In the genomic region with DNA sequence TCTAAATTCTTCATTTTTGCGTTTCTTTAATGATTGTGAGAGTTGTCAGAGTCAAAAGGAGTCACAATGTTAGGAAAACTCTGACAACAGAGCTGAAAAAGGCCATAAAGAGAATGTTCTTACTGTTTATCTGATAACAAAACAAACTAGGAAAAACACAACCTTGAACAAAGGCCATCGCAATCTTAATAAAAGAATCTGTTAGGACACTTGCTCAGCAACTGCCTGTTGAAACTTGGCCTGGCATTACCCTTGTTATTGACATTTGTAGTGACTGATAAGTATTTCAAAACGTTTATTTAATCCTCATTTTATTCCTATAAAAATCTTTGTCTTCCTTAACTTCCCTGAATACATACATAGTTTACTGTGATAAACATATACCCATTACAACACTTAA, we compare ENCODE assay signal across 1 cellular context.
TF ChIP-seq lines count a peak whose summit lies in the region.

No MANE protein-coding gene starts in this region.

TF ChIP-seq in HepG2, 621 proteins besides CTCF, POLR2A, EP300 and RAD21 (continued from another document and continues in another):
- TF ChIP-seq, protein P1, sequence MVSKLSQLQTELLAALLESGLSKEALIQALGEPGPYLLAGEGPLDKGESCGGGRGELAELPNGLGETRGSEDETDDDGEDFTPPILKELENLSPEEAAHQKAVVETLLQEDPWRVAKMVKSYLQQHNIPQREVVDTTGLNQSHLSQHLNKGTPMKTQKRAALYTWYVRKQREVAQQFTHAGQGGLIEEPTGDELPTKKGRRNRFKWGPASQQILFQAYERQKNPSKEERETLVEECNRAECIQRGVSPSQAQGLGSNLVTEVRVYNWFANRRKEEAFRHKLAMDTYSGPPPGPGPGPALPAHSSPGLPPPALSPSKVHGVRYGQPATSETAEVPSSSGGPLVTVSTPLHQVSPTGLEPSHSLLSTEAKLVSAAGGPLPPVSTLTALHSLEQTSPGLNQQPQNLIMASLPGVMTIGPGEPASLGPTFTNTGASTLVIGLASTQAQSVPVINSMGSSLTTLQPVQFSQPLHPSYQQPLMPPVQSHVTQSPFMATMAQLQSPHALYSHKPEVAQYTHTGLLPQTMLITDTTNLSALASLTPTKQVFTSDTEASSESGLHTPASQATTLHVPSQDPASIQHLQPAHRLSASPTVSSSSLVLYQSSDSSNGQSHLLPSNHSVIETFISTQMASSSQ (IDR thresholded peaks at IDR 0.05; ENCODE audit: low read depth) = no peak
- TF ChIP-seq, protein P1 (CRISPR knock-in tag; IDR thresholded peaks at IDR 0.05; ENCODE audit: borderline replicate concordance) = no peak
- TF ChIP-seq ZNF468 (CRISPR knock-in tag; IDR thresholded peaks at IDR 0.05) (no peak), ZNF709 (CRISPR knock-in tag; IDR thresholded peaks at IDR 0.05) (no peak), TBX3 (IDR thresholded peaks at IDR 0.05; ENCODE audit: borderline replicate concordance) (no peak), ZFY (CRISPR knock-in tag; IDR thresholded peaks at IDR 0.05) (no peak), IKZF4 (CRISPR knock-in tag; IDR thresholded peaks at IDR 0.05; ENCODE audit: borderline replicate concordance, low read depth, not compliant biosample characterization) (no peak), GFI1 (CRISPR knock-in tag; IDR thresholded peaks at IDR 0.05; ENCODE audit: borderline replicate concordance) (no peak), ZSCAN9 (CRISPR knock-in tag; IDR thresholded peaks at IDR 0.05; ENCODE audit: borderline replicate concordance) (no peak), SMYD3 (CRISPR knock-in tag; IDR thresholded peaks at IDR 0.05) (no peak), DPF2 (CRISPR knock-in tag; IDR thresholded peaks at IDR 0.05; ENCODE audit: borderline replicate concordance, low read depth) (0 out of 2 replicates have a peak, but pooled peaks have one; percentile 23), KDM1A (CRISPR knock-in tag; IDR thresholded peaks at IDR 0.05) (no peak), ZNF644 (CRISPR knock-in tag; IDR thresholded peaks at IDR 0.05; ENCODE audit: low read depth) (no peak), PRPF4 (IDR thresholded peaks at IDR 0.05; ENCODE audit: low read depth, low read length, poor library complexity, severe bottlenecking) (no peak), MXD4 (CRISPR knock-in tag; IDR thresholded peaks at IDR 0.05) (no peak), ATF7-NPFF (CRISPR knock-in tag; IDR thresholded peaks at IDR 0.05; ENCODE audit: low read depth) (no peak), PHF20 (CRISPR knock-in tag; IDR thresholded peaks at IDR 0.05) (no peak), ZNF713 (CRISPR knock-in tag; IDR thresholded peaks at IDR 0.05) (no peak), NCOA2 (CRISPR knock-in tag; IDR thresholded peaks at IDR 0.05) (peak; percentile 77), TBX2 (CRISPR knock-in tag; IDR thresholded peaks at IDR 0.05; ENCODE audit: borderline replicate concordance) (no peak), STAG1 (CRISPR knock-in tag; IDR thresholded peaks at IDR 0.05) (no peak), HNRNPLL (IDR thresholded peaks at IDR 0.05; ENCODE audit: low read depth, low read length, poor library complexity, severe bottlenecking) (no peak), KLF13 (CRISPR knock-in tag; IDR thresholded peaks at IDR 0.05) (no peak), ZNF343 (CRISPR knock-in tag; IDR thresholded peaks at IDR 0.05) (no peak), ZNF747 (CRISPR knock-in tag; IDR thresholded peaks at IDR 0.05; ENCODE audit: borderline replicate concordance) (no peak), PHF8 (CRISPR knock-in tag; IDR thresholded peaks at IDR 0.05) (no peak), SALL2 (CRISPR knock-in tag; IDR thresholded peaks at IDR 0.05) (no peak), NONO (IDR thresholded peaks at IDR 0.05) (no peak), NONO (CRISPR knock-in tag; conservative IDR thresholded peaks at IDR 0.05) (no peak), MIER2 (CRISPR knock-in tag; IDR thresholded peaks at IDR 0.05) (no peak), MYC (CRISPR knock-in tag; IDR thresholded peaks at IDR 0.05; ENCODE audit: borderline replicate concordance) (no peak), FOXJ3 (CRISPR knock-in tag; IDR thresholded peaks at IDR 0.05; ENCODE audit: borderline replicate concordance) (peak; percentile 53; the same call in 1 of the 2 replicates), SUZ12 (IDR thresholded peaks at IDR 0.05; ENCODE audit: low read depth, low read length) (no peak), U2AF2 (IDR thresholded peaks at IDR 0.05; ENCODE audit: low read depth, low read length) (no peak), GZF1 (CRISPR knock-in tag; IDR thresholded peaks at IDR 0.05) (no peak), ZNF768 (CRISPR knock-in tag; IDR thresholded peaks at IDR 0.05) (no peak), MTF2 (CRISPR knock-in tag; IDR thresholded peaks at IDR 0.05; ENCODE audit: borderline replicate concordance) (no peak), TOPORS (CRISPR knock-in tag; IDR thresholded peaks at IDR 0.05) (no peak), RBAK (CRISPR knock-in tag; IDR thresholded peaks at IDR 0.05) (no peak)
- TF ChIP-seq, protein P2, sequence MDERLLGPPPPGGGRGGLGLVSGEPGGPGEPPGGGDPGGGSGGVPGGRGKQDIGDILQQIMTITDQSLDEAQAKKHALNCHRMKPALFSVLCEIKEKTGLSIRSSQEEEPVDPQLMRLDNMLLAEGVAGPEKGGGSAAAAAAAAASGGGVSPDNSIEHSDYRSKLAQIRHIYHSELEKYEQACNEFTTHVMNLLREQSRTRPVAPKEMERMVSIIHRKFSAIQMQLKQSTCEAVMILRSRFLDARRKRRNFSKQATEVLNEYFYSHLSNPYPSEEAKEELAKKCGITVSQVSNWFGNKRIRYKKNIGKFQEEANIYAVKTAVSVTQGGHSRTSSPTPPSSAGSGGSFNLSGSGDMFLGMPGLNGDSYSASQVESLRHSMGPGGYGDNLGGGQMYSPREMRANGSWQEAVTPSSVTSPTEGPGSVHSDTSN (CRISPR knock-in tag; IDR thresholded peaks at IDR 0.05) = no peak
- TF ChIP-seq, protein P3, sequence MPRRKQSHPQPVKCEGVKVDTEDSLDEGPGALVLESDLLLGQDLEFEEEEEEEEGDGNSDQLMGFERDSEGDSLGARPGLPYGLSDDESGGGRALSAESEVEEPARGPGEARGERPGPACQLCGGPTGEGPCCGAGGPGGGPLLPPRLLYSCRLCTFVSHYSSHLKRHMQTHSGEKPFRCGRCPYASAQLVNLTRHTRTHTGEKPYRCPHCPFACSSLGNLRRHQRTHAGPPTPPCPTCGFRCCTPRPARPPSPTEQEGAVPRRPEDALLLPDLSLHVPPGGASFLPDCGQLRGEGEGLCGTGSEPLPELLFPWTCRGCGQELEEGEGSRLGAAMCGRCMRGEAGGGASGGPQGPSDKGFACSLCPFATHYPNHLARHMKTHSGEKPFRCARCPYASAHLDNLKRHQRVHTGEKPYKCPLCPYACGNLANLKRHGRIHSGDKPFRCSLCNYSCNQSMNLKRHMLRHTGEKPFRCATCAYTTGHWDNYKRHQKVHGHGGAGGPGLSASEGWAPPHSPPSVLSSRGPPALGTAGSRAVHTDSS (CRISPR knock-in tag; conservative IDR thresholded peaks at IDR 0.05) = no peak
- TF ChIP-seq, protein P4, sequence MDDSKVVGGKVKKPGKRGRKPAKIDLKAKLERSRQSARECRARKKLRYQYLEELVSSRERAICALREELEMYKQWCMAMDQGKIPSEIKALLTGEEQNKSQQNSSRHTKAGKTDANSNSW (CRISPR knock-in tag; IDR thresholded peaks at IDR 0.05; ENCODE audit: borderline replicate concordance) = no peak
- TF ChIP-seq, protein P5, sequence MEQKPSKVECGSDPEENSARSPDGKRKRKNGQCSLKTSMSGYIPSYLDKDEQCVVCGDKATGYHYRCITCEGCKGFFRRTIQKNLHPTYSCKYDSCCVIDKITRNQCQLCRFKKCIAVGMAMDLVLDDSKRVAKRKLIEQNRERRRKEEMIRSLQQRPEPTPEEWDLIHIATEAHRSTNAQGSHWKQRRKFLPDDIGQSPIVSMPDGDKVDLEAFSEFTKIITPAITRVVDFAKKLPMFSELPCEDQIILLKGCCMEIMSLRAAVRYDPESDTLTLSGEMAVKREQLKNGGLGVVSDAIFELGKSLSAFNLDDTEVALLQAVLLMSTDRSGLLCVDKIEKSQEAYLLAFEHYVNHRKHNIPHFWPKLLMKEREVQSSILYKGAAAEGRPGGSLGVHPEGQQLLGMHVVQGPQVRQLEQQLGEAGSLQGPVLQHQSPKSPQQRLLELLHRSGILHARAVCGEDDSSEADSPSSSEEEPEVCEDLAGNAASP (CRISPR knock-in tag; IDR thresholded peaks at IDR 0.05; ENCODE audit: borderline replicate concordance) = peak; percentile 78; the same call in 1 of the 2 replicates
- TF ChIP-seq, protein P6, sequence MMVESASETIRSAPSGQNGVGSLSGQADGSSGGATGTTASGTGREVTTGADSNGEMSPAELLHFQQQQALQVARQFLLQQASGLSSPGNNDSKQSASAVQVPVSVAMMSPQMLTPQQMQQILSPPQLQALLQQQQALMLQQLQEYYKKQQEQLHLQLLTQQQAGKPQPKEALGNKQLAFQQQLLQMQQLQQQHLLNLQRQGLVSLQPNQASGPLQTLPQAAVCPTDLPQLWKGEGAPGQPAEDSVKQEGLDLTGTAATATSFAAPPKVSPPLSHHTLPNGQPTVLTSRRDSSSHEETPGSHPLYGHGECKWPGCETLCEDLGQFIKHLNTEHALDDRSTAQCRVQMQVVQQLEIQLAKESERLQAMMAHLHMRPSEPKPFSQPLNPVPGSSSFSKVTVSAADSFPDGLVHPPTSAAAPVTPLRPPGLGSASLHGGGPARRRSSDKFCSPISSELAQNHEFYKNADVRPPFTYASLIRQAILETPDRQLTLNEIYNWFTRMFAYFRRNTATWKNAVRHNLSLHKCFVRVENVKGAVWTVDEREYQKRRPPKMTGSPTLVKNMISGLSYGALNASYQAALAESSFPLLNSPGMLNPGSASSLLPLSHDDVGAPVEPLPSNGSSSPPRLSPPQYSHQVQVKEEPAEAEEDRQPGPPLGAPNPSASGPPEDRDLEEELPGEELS (CRISPR knock-in tag; IDR thresholded peaks at IDR 0.05) = peak; percentile 60; the same call in 1 of the 2 replicates
- TF ChIP-seq, protein P7, sequence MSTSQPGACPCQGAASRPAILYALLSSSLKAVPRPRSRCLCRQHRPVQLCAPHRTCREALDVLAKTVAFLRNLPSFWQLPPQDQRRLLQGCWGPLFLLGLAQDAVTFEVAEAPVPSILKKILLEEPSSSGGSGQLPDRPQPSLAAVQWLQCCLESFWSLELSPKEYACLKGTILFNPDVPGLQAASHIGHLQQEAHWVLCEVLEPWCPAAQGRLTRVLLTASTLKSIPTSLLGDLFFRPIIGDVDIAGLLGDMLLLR (CRISPR knock-in tag; IDR thresholded peaks at IDR 0.05) = no peak
- TF ChIP-seq, protein P8, sequence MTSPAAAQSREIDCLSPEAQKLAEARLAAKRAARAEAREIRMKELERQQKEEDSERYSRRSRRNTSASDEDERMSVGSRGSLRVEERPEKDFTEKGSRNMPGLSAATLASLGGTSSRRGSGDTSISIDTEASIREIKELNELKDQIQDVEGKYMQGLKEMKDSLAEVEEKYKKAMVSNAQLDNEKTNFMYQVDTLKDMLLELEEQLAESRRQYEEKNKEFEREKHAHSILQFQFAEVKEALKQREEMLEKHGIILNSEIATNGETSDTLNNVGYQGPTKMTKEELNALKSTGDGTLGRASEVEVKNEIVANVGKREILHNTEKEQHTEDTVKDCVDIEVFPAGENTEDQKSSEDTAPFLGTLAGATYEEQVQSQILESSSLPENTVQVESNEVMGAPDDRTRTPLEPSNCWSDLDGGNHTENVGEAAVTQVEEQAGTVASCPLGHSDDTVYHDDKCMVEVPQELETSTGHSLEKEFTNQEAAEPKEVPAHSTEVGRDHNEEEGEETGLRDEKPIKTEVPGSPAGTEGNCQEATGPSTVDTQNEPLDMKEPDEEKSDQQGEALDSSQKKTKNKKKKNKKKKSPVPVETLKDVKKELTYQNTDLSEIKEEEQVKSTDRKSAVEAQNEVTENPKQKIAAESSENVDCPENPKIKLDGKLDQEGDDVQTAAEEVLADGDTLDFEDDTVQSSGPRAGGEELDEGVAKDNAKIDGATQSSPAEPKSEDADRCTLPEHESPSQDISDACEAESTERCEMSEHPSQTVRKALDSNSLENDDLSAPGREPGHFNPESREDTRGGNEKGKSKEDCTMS (CRISPR knock-in tag; conservative IDR thresholded peaks at IDR 0.05) = no peak
- TF ChIP-seq, protein P9, sequence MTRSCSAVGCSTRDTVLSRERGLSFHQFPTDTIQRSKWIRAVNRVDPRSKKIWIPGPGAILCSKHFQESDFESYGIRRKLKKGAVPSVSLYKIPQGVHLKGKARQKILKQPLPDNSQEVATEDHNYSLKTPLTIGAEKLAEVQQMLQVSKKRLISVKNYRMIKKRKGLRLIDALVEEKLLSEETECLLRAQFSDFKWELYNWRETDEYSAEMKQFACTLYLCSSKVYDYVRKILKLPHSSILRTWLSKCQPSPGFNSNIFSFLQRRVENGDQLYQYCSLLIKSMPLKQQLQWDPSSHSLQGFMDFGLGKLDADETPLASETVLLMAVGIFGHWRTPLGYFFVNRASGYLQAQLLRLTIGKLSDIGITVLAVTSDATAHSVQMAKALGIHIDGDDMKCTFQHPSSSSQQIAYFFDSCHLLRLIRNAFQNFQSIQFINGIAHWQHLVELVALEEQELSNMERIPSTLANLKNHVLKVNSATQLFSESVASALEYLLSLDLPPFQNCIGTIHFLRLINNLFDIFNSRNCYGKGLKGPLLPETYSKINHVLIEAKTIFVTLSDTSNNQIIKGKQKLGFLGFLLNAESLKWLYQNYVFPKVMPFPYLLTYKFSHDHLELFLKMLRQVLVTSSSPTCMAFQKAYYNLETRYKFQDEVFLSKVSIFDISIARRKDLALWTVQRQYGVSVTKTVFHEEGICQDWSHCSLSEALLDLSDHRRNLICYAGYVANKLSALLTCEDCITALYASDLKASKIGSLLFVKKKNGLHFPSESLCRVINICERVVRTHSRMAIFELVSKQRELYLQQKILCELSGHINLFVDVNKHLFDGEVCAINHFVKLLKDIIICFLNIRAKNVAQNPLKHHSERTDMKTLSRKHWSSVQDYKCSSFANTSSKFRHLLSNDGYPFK (CRISPR knock-in tag; IDR thresholded peaks at IDR 0.05; ENCODE audit: borderline replicate concordance) = no peak
- TF ChIP-seq, protein P10, sequence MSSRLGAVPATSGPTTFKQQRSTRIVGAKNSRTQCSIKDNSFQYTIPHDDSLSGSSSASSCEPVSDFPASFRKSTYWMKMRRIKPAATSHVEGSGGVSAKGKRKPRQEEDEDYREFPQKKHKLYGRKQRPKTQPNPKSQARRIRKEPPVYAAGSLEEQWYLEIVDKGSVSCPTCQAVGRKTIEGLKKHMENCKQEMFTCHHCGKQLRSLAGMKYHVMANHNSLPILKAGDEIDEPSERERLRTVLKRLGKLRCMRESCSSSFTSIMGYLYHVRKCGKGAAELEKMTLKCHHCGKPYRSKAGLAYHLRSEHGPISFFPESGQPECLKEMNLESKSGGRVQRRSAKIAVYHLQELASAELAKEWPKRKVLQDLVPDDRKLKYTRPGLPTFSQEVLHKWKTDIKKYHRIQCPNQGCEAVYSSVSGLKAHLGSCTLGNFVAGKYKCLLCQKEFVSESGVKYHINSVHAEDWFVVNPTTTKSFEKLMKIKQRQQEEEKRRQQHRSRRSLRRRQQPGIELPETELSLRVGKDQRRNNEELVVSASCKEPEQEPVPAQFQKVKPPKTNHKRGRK (CRISPR knock-in tag; IDR thresholded peaks at IDR 0.05) = no peak
